32 cellular contexts compared by ENCODE assay signal in the genomic region with DNA sequence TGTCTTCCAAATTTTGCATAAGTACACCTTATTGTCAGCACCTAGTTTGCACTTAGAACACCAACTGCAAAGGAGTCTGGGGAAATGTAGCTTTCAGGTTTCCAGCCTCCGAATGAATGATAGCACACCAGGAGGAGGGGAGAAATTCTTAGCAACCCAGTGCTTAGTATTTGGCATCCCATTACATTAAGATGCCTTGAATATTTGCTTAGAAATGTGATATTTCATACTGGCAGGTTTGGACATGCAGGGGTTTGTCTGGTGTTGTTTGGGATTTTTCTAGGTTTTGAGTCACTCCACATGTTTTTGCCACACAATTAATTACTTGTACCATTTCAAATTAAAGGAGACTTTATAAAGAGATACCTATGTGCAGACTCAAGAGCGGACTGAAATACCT.
DNase-seq lines count a peak whose midpoint lies in the region; ATAC-seq and TF ChIP-seq lines count a peak whose summit lies in the region.
"Had no signal": no experiment of that assay in that cellular context is flagged by ENCODE, and none has a peak within 500 bp of the region (broad histone marks: within the 10 kb centered on the region; RNA-seq: fewer than 3 reads in every experiment).

No MANE protein-coding gene starts in this region.

- no peak overlapping the region for H3K9ac ChIP-seq in KMS-11

- TF ChIP-seq CTCF in KMS-11 (conservative IDR thresholded peaks at IDR 0.05; ENCODE audit: low read depth, low read length) (no peak), foreskin keratinocyte (conservative IDR thresholded peaks at IDR 0.05) (no peak)

- H3K4me1 ChIP-seq in KMS-11 (ENCODE audit: low read depth, poor library complexity, severe bottlenecking) (peaks cover 52% of the 10 kb centered on the region), foreskin keratinocyte (peaks cover 3% of the 10 kb centered on the region)
- H3K4me1 ChIP-seq: body of pancreas, suprapubic skin, upper lobe of right lung had no signal

- ATAC-seq in foreskin keratinocyte: peak; percentile 86
- no peak for ATAC-seq in GM19035 (IDR thresholded peaks at IDR 0.05; ENCODE audit: unreplicated experiment)
- ATAC-seq in GM19397 (IDR thresholded peaks at IDR 0.05; ENCODE audit: unreplicated experiment): no peak
- ATAC-seq: body of pancreas, gastrocnemius medialis, GM23338, K562, left cardiac atrium, upper lobe of right lung had no signal

- no peaks in the 10 kb centered on the region for H3K27me3 ChIP-seq in KMS-11 (ENCODE audit: insufficient read depth, low read depth)
- H3K27me3 ChIP-seq in foreskin keratinocyte: no peaks in the 10 kb centered on the region
- H3K27me3 ChIP-seq: body of pancreas, gastrocnemius medialis, hepatocyte, suprapubic skin, upper lobe of right lung had no signal

- no peaks in the 10 kb centered on the region for H3K36me3 ChIP-seq in KMS-11 (ENCODE audit: insufficient read depth)
- H3K36me3 ChIP-seq: gastrocnemius medialis, suprapubic skin, upper lobe of right lung had no signal

- peak overlapping the region; percentile 78 for H3K4me2 ChIP-seq in KMS-11
- H3K4me2 ChIP-seq: GM23338, hepatocyte, PC-9 had no signal

- no peaks in the 10 kb centered on the region for H3K79me2 ChIP-seq in KMS-11 (ENCODE audit: insufficient read depth, low read depth)
- H3K79me2 ChIP-seq: hepatocyte had no signal

- no peak overlapping the region for H2AFZ ChIP-seq in KMS-11 (ENCODE audit: low read depth)
- H2AFZ ChIP-seq: GM23338, hepatocyte, PC-9 had no signal

- H3K27ac ChIP-seq in KMS-11 (no peak overlapping the region), foreskin keratinocyte (peak overlapping the region; percentile 23)
- H3K27ac ChIP-seq: body of pancreas, gastrocnemius medialis, hepatocyte, PC-9, suprapubic skin, upper lobe of right lung, VCaP had no signal

- no peaks in the 10 kb centered on the region for H4K20me1 ChIP-seq in KMS-11 (ENCODE audit: insufficient read depth)

- H3K4me3 ChIP-seq in KMS-11 (IDR thresholded peaks at IDR 0.05; ENCODE audit: insufficient read depth, low read depth, low read length): no peak overlapping the region
- H3K4me3 ChIP-seq: body of pancreas, gastrocnemius medialis, GM23338, hepatocyte, K562, PC-9, suprapubic skin, upper lobe of right lung had no signal

- DNase-seq in AG20443 (ENCODE audit: low spot score) (peak; percentile 15), amniotic epithelial cell (ENCODE audit: low read depth) (peak; percentile 57), foreskin keratinocyte (peak; percentile 71 to 85), RKO (ENCODE audit: low spot score) (no peak), SHP77 treated with DMSO at 0.1 percent for 48 hours (lab: John Stamatoyannopoulos, UW) (no peak)
- DNase-seq: activated CD4-positive, alpha-beta T cell treated with anti-CD3 and anti-CD28 coated beads for 36 hours; activated CD8-positive, alpha-beta memory T cell treated with anti-CD3 and anti-CD28 coated beads for 24 hours; activated effector memory CD4-positive, alpha-beta T cell treated with Interleukin-2 at 50 U/mL for 16 hours; activated T-cell treated with anti-CD3 and anti-CD28 coated beads for 4 hours; body of pancreas; C1 segment of cervical spinal cord; DMS153; gastrocnemius medialis; HFFc6; left cardiac atrium; NCI-H1417; NCI-H2029; NCI-H2227 treated with DMSO at 0.1 percent for 48 hours; NCI-H526; PC-9; SHP77; stimulated activated naive CD4-positive, alpha-beta T cell treated with Interleukin-2 at 50 U/mL for 16 hours; T-helper 9 cell; upper lobe of right lung had no signal

Comparison
In these comparisons a context has a peak if more than half of its experiments do, and no peak if none do; other contexts are left out.
1. DNase-seq: peak in AG20443 (single experiment), amniotic epithelial cell (single experiment) and foreskin keratinocyte (2 of 2); none in RKO (single experiment) and SHP77 treated with DMSO at 0.1 percent for 48 hours (single experiment).